In the genomic region with DNA sequence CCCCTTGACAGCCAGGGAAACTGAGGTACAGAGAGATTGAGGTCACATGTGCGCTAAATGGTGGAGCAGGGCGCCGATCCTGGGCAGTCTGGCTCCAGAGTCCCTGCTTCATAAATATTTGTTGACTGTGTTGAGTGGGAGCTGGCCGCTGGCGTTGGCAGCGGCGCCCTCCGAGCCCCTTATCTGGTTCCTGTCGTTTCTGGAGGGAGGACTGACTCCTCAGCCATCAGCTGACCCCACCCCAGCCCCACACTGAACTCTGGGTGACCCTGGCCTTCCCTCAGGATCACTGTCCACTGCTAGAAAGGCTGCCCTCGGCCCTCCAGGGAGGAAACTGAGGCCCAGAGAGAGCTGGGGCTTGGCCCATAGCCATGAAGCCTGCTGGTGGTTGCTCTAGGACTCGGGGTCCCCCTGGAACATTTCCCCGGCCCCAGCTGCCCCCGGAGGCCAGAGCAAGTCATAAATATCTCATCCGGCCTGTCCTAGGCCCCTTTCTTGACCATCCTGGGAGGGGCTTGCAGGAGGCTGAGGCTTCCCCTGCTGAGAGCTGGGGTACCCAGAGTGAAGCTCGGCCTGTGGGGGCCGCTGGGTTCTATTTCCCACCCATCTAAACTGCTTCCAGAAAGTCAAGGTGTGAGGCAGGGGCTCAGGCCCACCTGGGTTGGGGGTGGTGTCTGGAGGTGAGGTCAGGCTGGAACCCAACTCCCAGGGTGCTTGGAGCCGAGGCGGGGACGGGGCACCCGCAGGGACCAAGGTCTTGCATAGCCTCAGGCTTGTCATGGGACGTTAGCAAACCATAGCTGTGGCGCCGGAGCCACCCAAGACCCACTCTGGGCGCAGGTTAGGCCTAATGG, we compare ENCODE assay signal across 17 cellular contexts. TPM values are rescaled to one million over a fixed set of nuclear protein-coding genes. Genes with fewer than 3 reads are reported as not detected.
DNase-seq lines count a peak whose midpoint lies in the region; ATAC-seq, FAIRE-seq and TF ChIP-seq lines count a peak whose summit lies in the region.
"Had no signal": no experiment of that assay in that cellular context is flagged by ENCODE, and none has a peak within 500 bp of the region (broad histone marks: within the 10 kb centered on the region; RNA-seq: fewer than 3 reads in every experiment).

No MANE protein-coding gene starts in this region.

- WGBS in H9 (ENCODE audit: extremely low coverage, insufficient read length, low lambda C conversion rate), result no CpG with 5 or more reads among the region's 24 CpGs
- under 1% methylated on average over 24 of the region's 24 CpGs for WGBS in K562 (ENCODE audit: insufficient coverage, low coverage, missing lambda C conversion rate)
- WGBS in testis, 2 donors, result 62 to 92% methylated on average over 14 to 24 of the region's 24 CpGs

- POLR2A ChIA-PET in K562 (lab: Yijun Ruan, JAX), result interaction anchor here (0.6 to 3.7 kb wide), 27 partner anchors 8 to 353 kb away, joined by 3 to 27 read pairs (median 4); a partner anchor contains a TSS

- no TSS peak for BruUV-seq in K562 (replicated peaks; lab: Mats Ljungman, UMichigan)

- TF ChIP-seq POLR2A in K562 (conservative IDR thresholded peaks at IDR 0.05), result peak; percentile 52
- TF ChIP-seq POLR2A in testis (IDR thresholded peaks at IDR 0.05), result no peak

- H3K79me2 ChIP-seq in H9 (ENCODE audit: insufficient read depth, low read length), result peaks cover 11% of the 10 kb centered on the region; the same call in 1 of the 2 replicates
- H3K79me2 ChIP-seq in K562 (ENCODE audit: control insufficient read depth, insufficient read depth, low read length), result peaks cover 100% of the 10 kb centered on the region

- H3K36me3 ChIP-seq in K562 (ENCODE audit: control insufficient read depth, insufficient read depth, low read length) (peaks cover 65% of the 10 kb centered on the region), mucosa of stomach (ENCODE audit: control insufficient read depth, insufficient read depth, low read length) (no peaks in the 10 kb centered on the region), testis (ENCODE audit: low read depth, missing control alignments) (no peaks in the 10 kb centered on the region)
- H3K36me3 ChIP-seq: BE2C, MG63, thoracic aorta had no signal

- H2BK120ac ChIP-seq in H9 (ENCODE audit: low read depth, low read length, poor library complexity, severe bottlenecking), result no peak overlapping the region

- peak in 1 of 2 experiments; percentile 26; a peak in 1 of 4 replicates for TF ChIP-seq RAD21 in K562 (CRISPR knock-in tag; conservative IDR thresholded peaks at IDR 0.05 in 1 of 2, IDR thresholded peaks at IDR 0.05 in 1 of 2)

- H3K4ac ChIP-seq in H9 (ENCODE audit: low read depth, low read length), result no peak overlapping the region

- peaks cover 0 to 5% (median 0%) of the 10 kb centered on the region in 3 experiments; a peak in 3 of 7 replicates for H3K36me3 Mint-ChIP-seq in H9 (ENCODE audit: insufficient read depth in 1 of 3, low read depth in 3 of 3)
- H3K36me3 Mint-ChIP-seq: activated naive CD8-positive, alpha-beta T cell had no signal

- peak overlapping the region; percentile 43 for H3K4me3 ChIP-seq in K562
- no peak overlapping the region for H3K4me3 ChIP-seq in mucosa of stomach (ENCODE audit: low read length)
- H3K4me3 ChIP-seq in testis, result no peak overlapping the region
- H3K4me3 ChIP-seq: MG63, thoracic aorta had no signal

- H4K5ac ChIP-seq in H9 (ENCODE audit: insufficient read length, low read depth, low read length), result no peak overlapping the region

- peaks cover 54 to 63% of the 10 kb centered on the region in 2 experiments for H3K4me1 Mint-ChIP-seq in H9

- H3K27ac ChIP-seq in H9 (ENCODE audit: insufficient read length, low read depth, low read length) (no peak overlapping the region), K562 (ENCODE audit: extremely low read depth, low read depth, low read length) (peak overlapping the region; percentile 97), testis (peak overlapping the region in 1 of 2 donors; percentile 68)
- H3K27ac ChIP-seq: thoracic aorta had no signal

- H2BK5ac ChIP-seq in H9 (ENCODE audit: insufficient read length, low read length), result no peak overlapping the region

- H3K14ac ChIP-seq in H9 (ENCODE audit: insufficient read depth, low read length), result peak overlapping the region; percentile 25; the same call in 1 of the 2 replicates

- H3K27me3 ChIP-seq in H9 (ENCODE audit: insufficient read depth, low read length) (no peaks in the 10 kb centered on the region), K562 (ENCODE audit: control insufficient read depth in 2 of 2, insufficient read depth in 2 of 2, low read length in 2 of 2) (no peaks in the 10 kb centered on the region), mucosa of stomach (ENCODE audit: control insufficient read depth, insufficient read depth, low read length) (no peaks in the 10 kb centered on the region), testis (no peaks in the 10 kb centered on the region)
- H3K27me3 ChIP-seq: BE2C, MG63 had no signal

- in situ Hi-C loops in K562 (cut with MboI), result no loop called here

- H3K56ac ChIP-seq in H9 (ENCODE audit: insufficient read length, low read depth, low read length), result no peak overlapping the region

- peaks cover 9% of the 10 kb centered on the region for H3K23me2 ChIP-seq in H9 (ENCODE audit: insufficient read length, low read depth, low read length, poor library complexity, severe bottlenecking)

- no peak overlapping the region for H3K18ac ChIP-seq in H9 (ENCODE audit: insufficient read length, low read depth, low read length)

- peak; percentile 94 for TF ChIP-seq EP300 in K562 (IDR thresholded peaks at IDR 0.05; ENCODE audit: low read length)

- H3K9me3 ChIP-seq in H9 (ENCODE audit: control insufficient read depth, low read depth, low read length) (no peaks in the 10 kb centered on the region), K562 (replicated peaks; ENCODE audit: control insufficient read depth, insufficient read depth, low read depth, low read length) (no peaks in the 10 kb centered on the region), mucosa of stomach (ENCODE audit: control insufficient read depth, low read length) (no peaks in the 10 kb centered on the region), testis (no peaks in the 10 kb centered on the region)
- H3K9me3 ChIP-seq: BE2C, MG63, thoracic aorta had no signal

- no peak overlapping the region for H2AK5ac ChIP-seq in H9 (ENCODE audit: insufficient read length, low read length)

- no peak overlapping the region for H3K27ac Mint-ChIP-seq in H9
- H3K27ac Mint-ChIP-seq: activated CD4-positive, alpha-beta T cell treated with anti-CD3 and anti-CD28 coated beads for 36 hours; activated naive CD8-positive, alpha-beta T cell; T-helper 1 cell treated with Interleukin-12 subunit alpha and Interleukin-12 subunit beta and Interleukin-4 antibody, amounts not matched to agents 30 μg/mL and 1 μg/mL, for 36 hours had no signal

- FAIRE-seq in K562 (lab: Jason Lieb, UNC), result peak; percentile 76
- FAIRE-seq: endometrium had no signal

- H4K91ac ChIP-seq in H9 (ENCODE audit: insufficient read length, low read depth, low read length), result no peak overlapping the region

- peaks cover 4% of the 10 kb centered on the region for H3K9me1 ChIP-seq in K562 (ENCODE audit: control insufficient read depth, insufficient read depth, low read length)

- CTCF ChIA-PET in K562 (lab: Yijun Ruan, JAX; ENCODE audit: low intra/inter-chr PET ratio), result interaction anchor here (0.5 kb wide), 1 partner anchor 308 kb away, joined by 3 read pairs; no protein-coding TSS in a partner anchor

- H2BK12ac ChIP-seq in H9 (ENCODE audit: insufficient read length, low read depth, low read length), result no peak overlapping the region

- peaks cover 6% of the 10 kb centered on the region; the same call in 1 of the 2 replicates for H3K27me3 Mint-ChIP-seq in H9 (ENCODE audit: low read depth)
- H3K27me3 Mint-ChIP-seq: activated CD4-positive, alpha-beta T cell treated with anti-CD3 and anti-CD28 coated beads for 36 hours; activated naive CD8-positive, alpha-beta T cell had no signal

- H3T11ph ChIP-seq in H9 (ENCODE audit: low read length), result no peak overlapping the region

- H3K23ac ChIP-seq in H9 (ENCODE audit: insufficient read length, low read depth, low read length), result no peak overlapping the region

- no peak overlapping the region for H2BK15ac ChIP-seq in H9 (ENCODE audit: low read depth, low read length)

- no peak overlapping the region for H4K8ac ChIP-seq in H9 (replicated peaks; ENCODE audit: insufficient read length, low read depth, low read length)

- H2BK20ac ChIP-seq in H9 (ENCODE audit: low read depth, low read length, poor library complexity, severe bottlenecking), result no peak overlapping the region

- peaks cover 0 to 3% of the 10 kb centered on the region in 2 experiments; a peak in 2 of 5 replicates for H3K9me3 Mint-ChIP-seq in H9
- H3K9me3 Mint-ChIP-seq: T-helper 1 cell treated with Interleukin-12 subunit alpha and Interleukin-12 subunit beta and Interleukin-4 antibody, amounts not matched to agents 30 μg/mL and 1 μg/mL, for 36 hours had no signal

- H3K9ac ChIP-seq in H9 (ENCODE audit: extremely low read depth, insufficient read length, low read length), result no peak overlapping the region
- H3K9ac ChIP-seq in K562 (ENCODE audit: insufficient read depth in 1 of 2, low read depth in 2 of 2, low read length in 2 of 2), result peak overlapping the region; percentile 76 to 92
- H3K9ac ChIP-seq in mucosa of stomach (ENCODE audit: low read length), result peak overlapping the region; percentile 16

- H3K4me2 ChIP-seq in H9 (ENCODE audit: insufficient read depth, insufficient read length, low read length), result no peak overlapping the region
- peak overlapping the region; percentile 89 for H3K4me2 ChIP-seq in K562 (ENCODE audit: insufficient read depth, low read length)

- DNase-seq in H9 (no peak), K562 (ENCODE audit: extremely low read depth in 1 of 4, low spot score in 3 of 4) (peak in 3 of 4 experiments; percentile 64 to 94 (median 84)), testis (peak; percentile 69), AG08396 (ENCODE audit: low spot score) (no peak), NCI-H526 (lab: John Stamatoyannopoulos, UW) (no peak), A172 (ENCODE audit: low spot score) (no peak)
- DNase-seq: activated CD4-positive, alpha-beta T cell treated with anti-CD3 and anti-CD28 coated beads for 36 hours; BE2C; foreskin fibroblast; MG63; NCI-H1930; NCI-H526 treated with DMSO at 0.1 percent for 48 hours had no signal

- H4K20me1 ChIP-seq in H9 (ENCODE audit: control insufficient read depth, insufficient read depth, insufficient read length), result no peaks in the 10 kb centered on the region
- peaks cover 48% of the 10 kb centered on the region for H4K20me1 ChIP-seq in K562 (replicated peaks; ENCODE audit: control insufficient read depth, insufficient read depth, low read length)

- intact Hi-C loops in K562 (cut with micrococcal nuclease) (loop anchor here (10.0 kb wide), 1 partner anchor 227 kb away; no protein-coding TSS in a partner anchor), testis (cut with DNase I; ENCODE audit: low total_unique reads) (no loop called here)

- ATAC-seq in K562, result peak; percentile 45
- ATAC-seq: activated CD4-positive, alpha-beta T cell treated with anti-CD3 and anti-CD28 coated beads for 36 hours had no signal

- H3K4me3 Mint-ChIP-seq in H9, result no peak overlapping the region; a peak in 1 of 5 replicates
- H3K4me3 Mint-ChIP-seq: activated CD4-positive, alpha-beta T cell treated with anti-CD3 and anti-CD28 coated beads for 36 hours; activated naive CD8-positive, alpha-beta T cell; T-helper 1 cell treated with Interleukin-12 subunit alpha and Interleukin-12 subunit beta and Interleukin-4 antibody, amounts not matched to agents 30 μg/mL and 1 μg/mL, for 36 hours had no signal

- H2AFZ ChIP-seq in H9 (ENCODE audit: low read length), result no peak overlapping the region
- H2AFZ ChIP-seq in K562 (ENCODE audit: low read depth, low read length), result no peak overlapping the region

- H3K4me1 ChIP-seq in H9 (ENCODE audit: insufficient read depth, low read length), result peaks cover 14% of the 10 kb centered on the region; the same call in 1 of the 2 replicates
- H3K4me1 ChIP-seq in K562 (replicated peaks in 1 of 2; ENCODE audit: control insufficient read depth in 2 of 2, insufficient read depth in 2 of 2, low read length in 2 of 2), result peaks cover 71 to 79% of the 10 kb centered on the region in 2 experiments
- peaks cover 80% of the 10 kb centered on the region for H3K4me1 ChIP-seq in mucosa of stomach (ENCODE audit: control insufficient read depth, insufficient read depth, low read length)
- H3K4me1 ChIP-seq in testis, result peaks cover 53% of the 10 kb centered on the region

- no peak for TF ChIP-seq CTCF in H9 (conservative IDR thresholded peaks at IDR 0.05)
- 0 out of 6 replicates have a peak, but pooled peaks of 2 of the 3 experiments have one; percentile 3 to 12 for TF ChIP-seq CTCF in K562 (IDR thresholded peaks at IDR 0.05 in 2 of 3, conservative IDR thresholded peaks at IDR 0.05 in 1 of 3; ENCODE audit: insufficient read depth in 2 of 3, low read depth in 1 of 3, low read length in 3 of 3)
- no peak for TF ChIP-seq CTCF in testis (IDR thresholded peaks at IDR 0.05)

- H3K79me1 ChIP-seq in H9 (ENCODE audit: insufficient read depth, low read depth, low read length, poor library complexity, severe bottlenecking), result no peaks in the 10 kb centered on the region

RNA-seq across cellular contexts. Expression of a gene that starts 51.6 kb away (rescaled TPM):
- 123 and 125 TPM in 2 replicates for total RNA-seq in H9 (2021)
- 692 and 1,066 TPM in 2 replicates for total RNA-seq in K562 (2011; cell fraction: chromatin; rRNA removed; ENCODE audit: low replicate concordance)
- total RNA-seq in K562 (2011; cell fraction: nucleolus; rRNA removed), result 409 and 435 TPM in 2 replicates
- 438 and 467 TPM in 2 replicates for total RNA-seq in K562 (2011; cell fraction: nucleoplasm; rRNA removed)
- 89.1 and 104 TPM in 2 replicates for total RNA-seq in K562 (2014; rRNA removed)
- 40.9 and 41.8 TPM in 2 replicates for total RNA-seq in K562 (2014; rRNA removed; fragmentation: Illumina TruSeq; extraction: Trizol)
- 57.9 and 60.6 TPM in 2 replicates for total RNA-seq in K562 (2015; rRNA removed; fragmentation: Illumina TruSeq; extraction: Trizol)
- 208 and 244 TPM in 2 replicates for total RNA-seq in K562 (2021)
- polyA plus RNA-seq in K562 (2011; rRNA removed), result 54.2 and 64.0 TPM in 2 replicates
- 54.1 and 55.3 TPM in 2 replicates for polyA plus RNA-seq in K562 (2011; cell fraction: cytosol; rRNA removed)
- 210 and 277 TPM in 2 replicates for polyA plus RNA-seq in K562 (2011; cell fraction: nucleus; rRNA removed)
- polyA plus RNA-seq in K562 (2012), result 113 and 125 TPM in 2 replicates
- 116 and 138 TPM in 2 replicates for polyA plus RNA-seq in K562 (2014; fragmentation: Illumina TruSeq; extraction: Trizol)
- polyA plus RNA-seq in K562 (2014; fragmentation: Nextera tagmentation; extraction: Ambion mirVana), result 10 to 100 TPM; 12.2 to 15.8 TPM
- 101 and 116 TPM in 2 replicates for polyA plus RNA-seq in K562 (2014; rRNA removed)
- 61.1 and 68.8 TPM in 2 replicates for polyA minus RNA-seq in K562 (2011; rRNA and poly(A)+ RNA removed)
- 106 and 121 TPM in 2 replicates for polyA minus RNA-seq in K562 (2011; cell fraction: cytosol; rRNA and poly(A)+ RNA removed)
- polyA minus RNA-seq in K562 (2011; cell fraction: nucleus; rRNA and poly(A)+ RNA removed), result 117 and 133 TPM in 2 replicates
- total RNA-seq in testis, result 100 to 1,000 TPM; 188 to 212 TPM
- polyA plus RNA-seq in testis (ENCODE audit: insufficient read depth, low read depth, low replicate concordance), result 49.9 TPM
- total RNA-seq in A172 (2014; rRNA removed; shearing (Covaris generic)), result 9.7 and 13.4 TPM in 2 replicates

Comparison
In these comparisons a context has a peak if more than half of its experiments do, and no peak if none do; other contexts are left out.
1. DNase-seq: peak in K562 (3 of 4) and testis (single experiment); none in H9 (single experiment), AG08396 (single experiment), NCI-H526 (0 of 2) and A172 (single experiment).
2. CTCF ChIP-seq: peak in K562 (2 of 3); none in H9 (single experiment) and testis (0 of 3).